In the genomic region with DNA sequence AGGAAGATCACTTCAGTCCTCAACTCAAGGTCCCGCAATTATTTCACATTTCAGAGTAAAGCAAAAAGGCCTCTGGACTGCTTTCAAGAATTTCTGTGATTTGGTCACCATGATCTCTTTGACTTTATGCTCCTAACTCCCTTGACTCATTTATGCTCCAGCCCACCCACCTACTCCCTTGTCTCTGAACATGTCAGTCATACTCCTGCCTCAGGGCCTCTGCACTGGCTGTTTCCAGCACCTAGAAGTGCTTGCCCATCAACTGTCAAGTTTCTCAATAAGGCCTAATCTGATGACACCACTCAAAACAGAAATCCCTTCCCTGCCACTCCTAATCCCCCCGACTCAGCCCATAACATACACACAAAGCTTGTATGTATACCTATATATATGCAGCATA, we compare ENCODE assay signal across 21 cellular contexts. TPM values are rescaled to one million over a fixed set of nuclear protein-coding genes. Genes with fewer than 3 reads are reported as not detected.
DNase-seq lines count a peak whose midpoint lies in the region; ATAC-seq, FAIRE-seq and TF ChIP-seq lines count a peak whose summit lies in the region.
"Had no signal": no experiment of that assay in that cellular context is flagged by ENCODE, and none has a peak within 500 bp of the region (broad histone marks: within the 10 kb centered on the region; RNA-seq: fewer than 3 reads in every experiment).

No MANE protein-coding gene starts in this region.

- H3K9me3 ChIP-seq in Karpas-422 (ENCODE audit: low read length) (no peaks in the 10 kb centered on the region), astrocyte (ENCODE audit: insufficient read depth, low read depth, low read length) (no peaks in the 10 kb centered on the region), SK-N-SH (no peaks in the 10 kb centered on the region)
- H3K9me3 ChIP-seq: Peyer's patch, SJCRH30 had no signal

- H3K4me1 Mint-ChIP-seq in activated naive CD8-positive, alpha-beta T cell treated with anti-CD3 and anti-CD28 coated beads, Interleukin-2, amount 50 U/mL, for 24 hours, result no peaks in the 10 kb centered on the region
- H3K4me1 Mint-ChIP-seq in activated naive CD8-positive, alpha-beta T cell treated with anti-CD3 and anti-CD28 coated beads for 36 hours, result peaks cover 3% of the 10 kb centered on the region
- H3K4me1 Mint-ChIP-seq in astrocyte (ENCODE audit: low read depth, unreplicated experiment), result peaks cover 29% of the 10 kb centered on the region
- H3K4me1 Mint-ChIP-seq: CD14-positive monocyte had no signal

- TF ChIP-seq RAD21 in SK-N-SH (IDR thresholded peaks at IDR 0.05; ENCODE audit: low read length), result no peak

- POLR2A ChIA-PET in HEK293T (lab: Yijun Ruan, JAX), result no interaction called here
- POLR2A ChIA-PET in SK-N-SH (lab: Yijun Ruan, JAX), result no interaction called here

- no peaks in the 10 kb centered on the region for H3K9me2 ChIP-seq in Karpas-422 (replicated peaks; ENCODE audit: insufficient read depth, low read length)
- no peaks in the 10 kb centered on the region for H3K9me2 ChIP-seq in SK-N-SH

- TF ChIP-seq EP300 in SK-N-SH (IDR thresholded peaks at IDR 0.05; ENCODE audit: borderline replicate concordance in 1 of 2, low read depth in 1 of 2, low read length in 1 of 2), result no peak

- H3K27me3 ChIP-seq in Karpas-422 (ENCODE audit: low read length) (no peaks in the 10 kb centered on the region), astrocyte (ENCODE audit: insufficient read depth, low read length) (no peaks in the 10 kb centered on the region), layer of hippocampus (ENCODE audit: control insufficient read depth, insufficient read depth, low read length) (no peaks in the 10 kb centered on the region), SK-N-SH (ENCODE audit: insufficient read depth) (no peaks in the 10 kb centered on the region)
- H3K27me3 ChIP-seq: Peyer's patch, SJCRH30 had no signal

- H3K4me2 ChIP-seq in Karpas-422 (ENCODE audit: low read depth, low read length, poor library complexity, severe bottlenecking) (peak overlapping the region; percentile 57), astrocyte (ENCODE audit: low read length) (peak overlapping the region; percentile 5), SK-N-SH (no peak overlapping the region)
- H3K4me2 ChIP-seq: KMS-11 had no signal

- H3K9me3 Mint-ChIP-seq in activated naive CD8-positive, alpha-beta T cell treated with anti-CD3 and anti-CD28 coated beads, Interleukin-2, amount 50 U/mL, for 24 hours, result no peaks in the 10 kb centered on the region
- no peaks in the 10 kb centered on the region for H3K9me3 Mint-ChIP-seq in activated naive CD8-positive, alpha-beta T cell treated with anti-CD3 and anti-CD28 coated beads for 36 hours
- no peaks in the 10 kb centered on the region for H3K9me3 Mint-ChIP-seq in astrocyte (ENCODE audit: unreplicated experiment)
- H3K9me3 Mint-ChIP-seq: CD14-positive monocyte had no signal

- peaks cover 49% of the 10 kb centered on the region for H3K36me3 ChIP-seq in Karpas-422 (ENCODE audit: insufficient read depth, low read length)
- H3K36me3 ChIP-seq in astrocyte (ENCODE audit: insufficient read depth, low read length), result peaks cover 18% of the 10 kb centered on the region
- H3K36me3 ChIP-seq in SK-N-SH (replicated peaks in 1 of 2; ENCODE audit: control insufficient read depth in 1 of 2, insufficient read depth in 2 of 2, low read length in 1 of 2), result peaks cover 44 to 74% of the 10 kb centered on the region in 2 experiments

- peaks cover 11% of the 10 kb centered on the region for H3F3A ChIP-seq in SK-N-SH (replicated peaks; ENCODE audit: insufficient read depth)

- H2AFZ ChIP-seq in Karpas-422 (ENCODE audit: low read length) (no peak overlapping the region), astrocyte (ENCODE audit: low read depth, low read length) (no peak overlapping the region), SK-N-SH (ENCODE audit: low read depth) (no peak overlapping the region)

- H3K27ac ChIP-seq in Karpas-422 (ENCODE audit: low read length), result peak overlapping the region; percentile 76
- no peak overlapping the region for H3K27ac ChIP-seq in astrocyte (ENCODE audit: low read depth, low read length)
- peak overlapping the region; percentile 39 for H3K27ac ChIP-seq in layer of hippocampus (ENCODE audit: low read depth, low read length)
- no peak overlapping the region for H3K27ac ChIP-seq in SK-N-SH (ENCODE audit: low read depth in 2 of 2, low read length in 1 of 2)
- H3K27ac ChIP-seq: KMS-11, Peyer's patch, SJCRH30 had no signal

- 100% methylated on average over 2 of the region's 2 CpGs for WGBS in SK-N-SH (ENCODE audit: low lambda C conversion rate)

- CTCF ChIA-PET in HEK293T (lab: Yijun Ruan, JAX) (no interaction called here), SK-N-SH (lab: Yijun Ruan, JAX) (no interaction called here)

- peak; percentile 59 for ATAC-seq in activated naive CD8-positive, alpha-beta T cell treated with anti-CD3 and anti-CD28 coated beads, Interleukin-2, amount 50 U/mL, for 24 hours
- ATAC-seq: HCT116 had no signal

- H3K79me2 ChIP-seq in Karpas-422 (ENCODE audit: low read length) (peaks cover 24% of the 10 kb centered on the region), astrocyte (ENCODE audit: insufficient read depth, low read length) (no peaks in the 10 kb centered on the region), SK-N-SH (ENCODE audit: insufficient read depth) (peaks cover 10% of the 10 kb centered on the region; the same call in 1 of the 2 replicates)

- no peaks in the 10 kb centered on the region for H3K27me3 Mint-ChIP-seq in activated naive CD8-positive, alpha-beta T cell treated with anti-CD3 and anti-CD28 coated beads, Interleukin-2, amount 50 U/mL, for 24 hours
- no peaks in the 10 kb centered on the region for H3K27me3 Mint-ChIP-seq in activated naive CD8-positive, alpha-beta T cell treated with anti-CD3 and anti-CD28 coated beads for 36 hours
- H3K27me3 Mint-ChIP-seq in astrocyte (ENCODE audit: low read depth, unreplicated experiment), result no peaks in the 10 kb centered on the region

- no peak overlapping the region for H3K4me3 ChIP-seq in Karpas-422 (ENCODE audit: low read length)
- H3K4me3 ChIP-seq in astrocyte (ENCODE audit: insufficient read depth, low read depth, low read length), result no peak overlapping the region
- H3K4me3 ChIP-seq in SK-N-SH (ENCODE audit: low read depth in 2 of 2, low read length in 1 of 2), result no peak overlapping the region
- H3K4me3 ChIP-seq: Peyer's patch, SJCRH30 had no signal

- peaks cover 48% of the 10 kb centered on the region for H3K36me3 Mint-ChIP-seq in activated naive CD8-positive, alpha-beta T cell treated with anti-CD3 and anti-CD28 coated beads, Interleukin-2, amount 50 U/mL, for 24 hours (ENCODE audit: low read depth)
- H3K36me3 Mint-ChIP-seq in activated naive CD8-positive, alpha-beta T cell treated with anti-CD3 and anti-CD28 coated beads for 36 hours, result peaks cover 16% of the 10 kb centered on the region
- H3K36me3 Mint-ChIP-seq in astrocyte (ENCODE audit: low read depth, unreplicated experiment), result peaks cover 19% of the 10 kb centered on the region

- H3K4me3 Mint-ChIP-seq in activated naive CD8-positive, alpha-beta T cell treated with anti-CD3 and anti-CD28 coated beads, Interleukin-2, amount 50 U/mL, for 24 hours, result no peak overlapping the region
- H3K4me3 Mint-ChIP-seq in activated naive CD8-positive, alpha-beta T cell treated with anti-CD3 and anti-CD28 coated beads for 36 hours, result no peak overlapping the region
- H3K4me3 Mint-ChIP-seq in astrocyte (ENCODE audit: unreplicated experiment), result no peak overlapping the region
- H3K4me3 Mint-ChIP-seq: CD14-positive monocyte had no signal

- no peak for FAIRE-seq in astrocyte (lab: Jason Lieb, UNC)
- FAIRE-seq: G401.6, GM18507, H1 had no signal

- DNase-seq in activated naive CD8-positive, alpha-beta T cell treated with anti-CD3 and anti-CD28 coated beads, Interleukin-2, amount 50 U/mL, for 24 hours, result no peak
- DNase-seq in activated naive CD8-positive, alpha-beta T cell treated with anti-CD3 and anti-CD28 coated beads for 36 hours, result no peak
- DNase-seq in Karpas-422 (no peak), astrocyte (ENCODE audit: low read depth) (no peak), HEK293T (ENCODE audit: extremely low spot score) (no peak), SK-N-SH (no peak), C1 segment of cervical spinal cord (lab: John Stamatoyannopoulos, UW) (no peak)
- DNase-seq: NCI-H1105, NCI-H146, NCI-H2029, NCI-H524 treated with DMSO at 0.1 percent for 48 hours, NCI-H82, Peyer's patch, SJCRH30 had no signal

- H4K20me1 ChIP-seq in Karpas-422 (ENCODE audit: insufficient read depth, low read depth, low read length), result no peaks in the 10 kb centered on the region
- peaks cover 25% of the 10 kb centered on the region for H4K20me1 ChIP-seq in astrocyte (ENCODE audit: insufficient read depth, low read length)
- peaks cover 21% of the 10 kb centered on the region for H4K20me1 ChIP-seq in SK-N-SH (ENCODE audit: insufficient read depth)

- H3K9ac ChIP-seq in Karpas-422 (ENCODE audit: low read length) (no peak overlapping the region), astrocyte (ENCODE audit: low read length) (no peak overlapping the region), SK-N-SH (no peak overlapping the region)
- H3K9ac ChIP-seq: KMS-11 had no signal

- H3K4me1 ChIP-seq in Karpas-422 (ENCODE audit: low read length) (peaks cover 39% of the 10 kb centered on the region), astrocyte (ENCODE audit: insufficient read depth, low read length) (peaks cover 53% of the 10 kb centered on the region), SK-N-SH (ENCODE audit: control insufficient read depth in 1 of 2, insufficient read depth in 2 of 2, low read depth in 1 of 2, low read length in 1 of 2) (peaks cover 0 to 6% of the 10 kb centered on the region in 2 experiments; a peak in 1 of 4 replicates)
- H3K4me1 ChIP-seq: Peyer's patch, SJCRH30 had no signal

- no peak overlapping the region for H3K27ac Mint-ChIP-seq in activated naive CD8-positive, alpha-beta T cell treated with anti-CD3 and anti-CD28 coated beads, Interleukin-2, amount 50 U/mL, for 24 hours
- no peak overlapping the region for H3K27ac Mint-ChIP-seq in activated naive CD8-positive, alpha-beta T cell treated with anti-CD3 and anti-CD28 coated beads for 36 hours
- H3K27ac Mint-ChIP-seq in astrocyte (ENCODE audit: unreplicated experiment), result no peak overlapping the region
- H3K27ac Mint-ChIP-seq: CD14-positive monocyte had no signal

- TF ChIP-seq CTCF in astrocyte (IDR thresholded peaks at IDR 0.05; ENCODE audit: insufficient read depth, low read depth, low read length) (no peak), SK-N-SH (IDR thresholded peaks at IDR 0.05) (no peak)

TF ChIP-seq in HEK293T, 16 proteins besides CTCF, POLR2A, EP300 and RAD21:
- TF ChIP-seq ARNT (IDR thresholded peaks at IDR 0.05), result no peak
- no peak for TF ChIP-seq CTBP1 (IDR thresholded peaks at IDR 0.05; ENCODE audit: borderline replicate concordance)
- TF ChIP-seq NFRKB (IDR thresholded peaks at IDR 0.05), result no peak

RNA-seq across cellular contexts. Expression of a gene that starts 36.1 kb away (rescaled TPM):
- under 1 TPM; 0.54 to 0.56 TPM for total RNA-seq in activated naive CD8-positive, alpha-beta T cell treated with anti-CD3 and anti-CD28 coated beads for 36 hours
- total RNA-seq in Karpas-422 (2014; rRNA removed; shearing (Covaris generic); ENCODE audit: low replicate concordance), result 0.04 and 1.5 TPM in 2 replicates
- total RNA-seq in astrocyte, result 1.2 and 2.2 TPM in 2 replicates
- polyA plus RNA-seq in SK-N-SH (2012; rRNA removed), result 0.36 and 0.58 TPM in 2 replicates
- polyA plus RNA-seq in SK-N-SH (2012; cell fraction: cytosol; rRNA removed), result 0.39 and 0.50 TPM in 2 replicates
- 0.32 and 0.46 TPM in 2 replicates for polyA plus RNA-seq in SK-N-SH (2012; cell fraction: nucleus; rRNA removed)
- polyA plus RNA-seq: CD14-positive monocyte had no signal

Comparison
In these comparisons a context has a peak if more than half of its experiments do, and no peak if none do; other contexts are left out.
1. H3K27ac ChIP-seq: peak in Karpas-422 (single experiment) and layer of hippocampus (single experiment); none in astrocyte (single experiment) and SK-N-SH (0 of 2).